In the genomic region with DNA sequence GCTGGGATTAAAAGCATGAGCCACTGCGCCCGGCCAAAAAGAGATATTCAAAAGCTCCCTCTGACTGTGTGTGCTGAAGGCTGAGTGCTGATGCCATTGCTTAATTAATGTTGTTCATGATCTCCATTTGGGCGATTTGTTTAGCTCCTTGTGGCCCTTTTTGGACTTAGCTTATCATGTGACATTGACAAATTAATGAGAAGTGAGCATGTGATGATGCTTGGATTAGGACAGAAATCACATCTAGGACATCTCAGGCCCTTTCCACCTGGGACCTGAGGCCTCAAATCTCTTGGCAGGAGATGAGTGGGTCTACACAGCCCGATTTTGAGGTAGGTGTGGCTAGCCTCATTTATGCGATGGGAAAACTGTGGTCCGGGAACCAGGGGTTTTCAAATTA, we compare ENCODE assay signal across 1 cellular context.
TF ChIP-seq lines count a peak whose summit lies in the region.

No MANE protein-coding gene starts in this region.

TF ChIP-seq in K562, 482 proteins besides CTCF, POLR2A, EP300 and RAD21:
- TF ChIP-seq, protein P1, sequence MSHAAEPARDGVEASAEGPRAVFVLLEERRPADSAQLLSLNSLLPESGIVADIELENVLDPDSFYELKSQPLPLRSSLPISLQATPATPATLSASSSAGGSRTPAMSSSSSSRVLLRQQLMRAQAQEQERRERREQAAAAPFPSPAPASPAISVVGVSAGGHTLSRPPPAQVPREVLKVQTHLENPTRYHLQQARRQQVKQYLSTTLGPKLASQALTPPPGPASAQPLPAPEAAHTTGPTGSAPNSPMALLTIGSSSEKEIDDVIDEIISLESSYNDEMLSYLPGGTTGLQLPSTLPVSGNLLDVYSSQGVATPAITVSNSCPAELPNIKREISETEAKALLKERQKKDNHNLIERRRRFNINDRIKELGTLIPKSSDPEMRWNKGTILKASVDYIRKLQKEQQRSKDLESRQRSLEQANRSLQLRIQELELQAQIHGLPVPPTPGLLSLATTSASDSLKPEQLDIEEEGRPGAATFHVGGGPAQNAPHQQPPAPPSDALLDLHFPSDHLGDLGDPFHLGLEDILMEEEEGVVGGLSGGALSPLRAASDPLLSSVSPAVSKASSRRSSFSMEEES (CRISPR knock-in tag; IDR thresholded peaks at IDR 0.05) = peak; percentile 30; the same call in 1 of the 2 replicates
- TF ChIP-seq TSHZ1 (CRISPR knock-in tag; IDR thresholded peaks at IDR 0.05) (no peak), ZNF24 (IDR thresholded peaks at IDR 0.05) (no peak)
- TF ChIP-seq, protein P2, sequence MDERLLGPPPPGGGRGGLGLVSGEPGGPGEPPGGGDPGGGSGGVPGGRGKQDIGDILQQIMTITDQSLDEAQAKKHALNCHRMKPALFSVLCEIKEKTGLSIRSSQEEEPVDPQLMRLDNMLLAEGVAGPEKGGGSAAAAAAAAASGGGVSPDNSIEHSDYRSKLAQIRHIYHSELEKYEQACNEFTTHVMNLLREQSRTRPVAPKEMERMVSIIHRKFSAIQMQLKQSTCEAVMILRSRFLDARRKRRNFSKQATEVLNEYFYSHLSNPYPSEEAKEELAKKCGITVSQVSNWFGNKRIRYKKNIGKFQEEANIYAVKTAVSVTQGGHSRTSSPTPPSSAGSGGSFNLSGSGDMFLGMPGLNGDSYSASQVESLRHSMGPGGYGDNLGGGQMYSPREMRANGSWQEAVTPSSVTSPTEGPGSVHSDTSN (CRISPR knock-in tag; IDR thresholded peaks at IDR 0.05; ENCODE audit: low read depth) = no peak
- TF ChIP-seq, protein P2 (tag; conservative IDR thresholded peaks at IDR 0.05; ENCODE audit: low read depth) = peak; percentile 56
